ENCODE assay signal across 1 cellular context in the genomic region with DNA sequence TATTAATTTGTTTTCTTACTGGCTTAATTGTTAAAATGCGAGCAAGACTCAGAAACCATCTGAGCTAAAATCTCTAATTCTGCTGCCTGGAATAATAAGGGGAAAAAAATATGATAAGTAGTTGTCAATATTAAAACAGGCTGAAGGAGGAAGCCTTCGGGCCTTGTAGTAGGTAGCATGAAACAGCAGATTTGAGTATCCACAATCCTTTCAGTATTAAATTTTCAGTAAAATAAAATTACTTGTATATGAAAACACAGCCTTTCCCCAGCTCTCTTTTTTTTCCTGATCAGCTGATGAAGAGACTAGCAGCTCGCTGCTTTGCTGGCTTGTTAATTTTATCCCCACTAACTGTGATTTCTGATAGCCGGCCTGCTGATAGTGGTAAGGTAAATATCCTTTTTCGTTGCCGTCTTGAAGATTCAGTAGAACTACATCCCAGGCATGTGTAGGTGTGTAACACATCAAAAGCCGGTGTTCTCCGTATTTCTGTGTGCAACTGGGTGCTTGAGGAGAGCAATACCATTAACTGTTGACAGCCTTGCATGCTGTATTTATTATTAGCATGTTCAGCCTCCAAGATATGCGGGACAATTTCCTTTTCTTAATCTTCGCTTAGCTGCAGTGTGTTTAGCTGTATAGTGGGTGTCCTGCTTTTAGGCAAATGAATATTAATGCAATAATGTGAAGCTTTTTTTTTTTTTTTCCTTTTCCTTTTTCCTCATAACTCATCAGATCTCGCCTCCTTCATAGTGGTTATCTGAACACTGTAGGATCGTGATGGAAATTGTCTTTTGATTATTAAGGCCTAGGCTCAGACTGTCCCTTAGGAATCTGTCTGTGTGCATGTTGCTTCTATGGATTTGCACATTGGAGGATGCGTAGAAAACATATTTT.
TF ChIP-seq lines count a peak whose summit lies in the region.

No MANE protein-coding gene starts in this region.

TF ChIP-seq in H1, 55 proteins besides CTCF, POLR2A, EP300 and RAD21 (continued from another document):
- TF ChIP-seq TEAD4 (IDR thresholded peaks at IDR 0.05; ENCODE audit: low read depth, low read length) (no peak), JUND (IDR thresholded peaks at IDR 0.05; ENCODE audit: low read length) (no peak), KDM5A (IDR thresholded peaks at IDR 0.05; ENCODE audit: low read length) (no peak), BCL11A (IDR thresholded peaks at IDR 0.05; ENCODE audit: low read depth in 2 of 2, low read length in 2 of 2) (no peak), RFX5 (IDR thresholded peaks at IDR 0.05; ENCODE audit: borderline replicate concordance, low read depth, low read length) (no peak), HDAC6 (IDR thresholded peaks at IDR 0.05; ENCODE audit: low read depth, low read length) (no peak), TCF12 (IDR thresholded peaks at IDR 0.05; ENCODE audit: low read depth, low read length) (no peak), RNF2 (IDR thresholded peaks at IDR 0.05; ENCODE audit: borderline replicate concordance, low read depth, low read length, missing control alignments, poor library complexity, severe bottlenecking) (no peak), PHF8 (conservative IDR thresholded peaks at IDR 0.05; ENCODE audit: low read depth, low read length) (no peak), SAP30 (IDR thresholded peaks at IDR 0.05; ENCODE audit: insufficient read depth, insufficient replicate concordance, low read length) (no peak), RXRA (IDR thresholded peaks at IDR 0.05; ENCODE audit: insufficient read depth, low read depth, low read length) (no peak), YY1 (IDR thresholded peaks at IDR 0.05; ENCODE audit: low read depth, low read length) (no peak), NANOG (IDR thresholded peaks at IDR 0.05; ENCODE audit: insufficient read depth, low read depth, low read length, poor library complexity, severe bottlenecking) (no peak)
- TF ChIP-seq, protein P1, sequence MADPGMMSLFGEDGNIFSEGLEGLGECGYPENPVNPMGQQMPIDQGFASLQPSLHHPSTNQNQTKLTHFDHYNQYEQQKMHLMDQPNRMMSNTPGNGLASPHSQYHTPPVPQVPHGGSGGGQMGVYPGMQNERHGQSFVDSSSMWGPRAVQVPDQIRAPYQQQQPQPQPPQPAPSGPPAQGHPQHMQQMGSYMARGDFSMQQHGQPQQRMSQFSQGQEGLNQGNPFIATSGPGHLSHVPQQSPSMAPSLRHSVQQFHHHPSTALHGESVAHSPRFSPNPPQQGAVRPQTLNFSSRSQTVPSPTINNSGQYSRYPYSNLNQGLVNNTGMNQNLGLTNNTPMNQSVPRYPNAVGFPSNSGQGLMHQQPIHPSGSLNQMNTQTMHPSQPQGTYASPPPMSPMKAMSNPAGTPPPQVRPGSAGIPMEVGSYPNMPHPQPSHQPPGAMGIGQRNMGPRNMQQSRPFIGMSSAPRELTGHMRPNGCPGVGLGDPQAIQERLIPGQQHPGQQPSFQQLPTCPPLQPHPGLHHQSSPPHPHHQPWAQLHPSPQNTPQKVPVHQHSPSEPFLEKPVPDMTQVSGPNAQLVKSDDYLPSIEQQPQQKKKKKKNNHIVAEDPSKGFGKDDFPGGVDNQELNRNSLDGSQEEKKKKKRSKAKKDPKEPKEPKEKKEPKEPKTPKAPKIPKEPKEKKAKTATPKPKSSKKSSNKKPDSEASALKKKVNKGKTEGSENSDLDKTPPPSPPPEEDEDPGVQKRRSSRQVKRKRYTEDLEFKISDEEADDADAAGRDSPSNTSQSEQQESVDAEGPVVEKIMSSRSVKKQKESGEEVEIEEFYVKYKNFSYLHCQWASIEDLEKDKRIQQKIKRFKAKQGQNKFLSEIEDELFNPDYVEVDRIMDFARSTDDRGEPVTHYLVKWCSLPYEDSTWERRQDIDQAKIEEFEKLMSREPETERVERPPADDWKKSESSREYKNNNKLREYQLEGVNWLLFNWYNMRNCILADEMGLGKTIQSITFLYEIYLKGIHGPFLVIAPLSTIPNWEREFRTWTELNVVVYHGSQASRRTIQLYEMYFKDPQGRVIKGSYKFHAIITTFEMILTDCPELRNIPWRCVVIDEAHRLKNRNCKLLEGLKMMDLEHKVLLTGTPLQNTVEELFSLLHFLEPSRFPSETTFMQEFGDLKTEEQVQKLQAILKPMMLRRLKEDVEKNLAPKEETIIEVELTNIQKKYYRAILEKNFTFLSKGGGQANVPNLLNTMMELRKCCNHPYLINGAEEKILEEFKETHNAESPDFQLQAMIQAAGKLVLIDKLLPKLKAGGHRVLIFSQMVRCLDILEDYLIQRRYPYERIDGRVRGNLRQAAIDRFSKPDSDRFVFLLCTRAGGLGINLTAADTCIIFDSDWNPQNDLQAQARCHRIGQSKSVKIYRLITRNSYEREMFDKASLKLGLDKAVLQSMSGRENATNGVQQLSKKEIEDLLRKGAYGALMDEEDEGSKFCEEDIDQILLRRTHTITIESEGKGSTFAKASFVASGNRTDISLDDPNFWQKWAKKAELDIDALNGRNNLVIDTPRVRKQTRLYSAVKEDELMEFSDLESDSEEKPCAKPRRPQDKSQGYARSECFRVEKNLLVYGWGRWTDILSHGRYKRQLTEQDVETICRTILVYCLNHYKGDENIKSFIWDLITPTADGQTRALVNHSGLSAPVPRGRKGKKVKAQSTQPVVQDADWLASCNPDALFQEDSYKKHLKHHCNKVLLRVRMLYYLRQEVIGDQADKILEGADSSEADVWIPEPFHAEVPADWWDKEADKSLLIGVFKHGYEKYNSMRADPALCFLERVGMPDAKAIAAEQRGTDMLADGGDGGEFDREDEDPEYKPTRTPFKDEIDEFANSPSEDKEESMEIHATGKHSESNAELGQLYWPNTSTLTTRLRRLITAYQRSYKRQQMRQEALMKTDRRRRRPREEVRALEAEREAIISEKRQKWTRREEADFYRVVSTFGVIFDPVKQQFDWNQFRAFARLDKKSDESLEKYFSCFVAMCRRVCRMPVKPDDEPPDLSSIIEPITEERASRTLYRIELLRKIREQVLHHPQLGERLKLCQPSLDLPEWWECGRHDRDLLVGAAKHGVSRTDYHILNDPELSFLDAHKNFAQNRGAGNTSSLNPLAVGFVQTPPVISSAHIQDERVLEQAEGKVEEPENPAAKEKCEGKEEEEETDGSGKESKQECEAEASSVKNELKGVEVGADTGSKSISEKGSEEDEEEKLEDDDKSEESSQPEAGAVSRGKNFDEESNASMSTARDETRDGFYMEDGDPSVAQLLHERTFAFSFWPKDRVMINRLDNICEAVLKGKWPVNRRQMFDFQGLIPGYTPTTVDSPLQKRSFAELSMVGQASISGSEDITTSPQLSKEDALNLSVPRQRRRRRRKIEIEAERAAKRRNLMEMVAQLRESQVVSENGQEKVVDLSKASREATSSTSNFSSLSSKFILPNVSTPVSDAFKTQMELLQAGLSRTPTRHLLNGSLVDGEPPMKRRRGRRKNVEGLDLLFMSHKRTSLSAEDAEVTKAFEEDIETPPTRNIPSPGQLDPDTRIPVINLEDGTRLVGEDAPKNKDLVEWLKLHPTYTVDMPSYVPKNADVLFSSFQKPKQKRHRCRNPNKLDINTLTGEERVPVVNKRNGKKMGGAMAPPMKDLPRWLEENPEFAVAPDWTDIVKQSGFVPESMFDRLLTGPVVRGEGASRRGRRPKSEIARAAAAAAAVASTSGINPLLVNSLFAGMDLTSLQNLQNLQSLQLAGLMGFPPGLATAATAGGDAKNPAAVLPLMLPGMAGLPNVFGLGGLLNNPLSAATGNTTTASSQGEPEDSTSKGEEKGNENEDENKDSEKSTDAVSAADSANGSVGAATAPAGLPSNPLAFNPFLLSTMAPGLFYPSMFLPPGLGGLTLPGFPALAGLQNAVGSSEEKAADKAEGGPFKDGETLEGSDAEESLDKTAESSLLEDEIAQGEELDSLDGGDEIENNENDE (IDR thresholded peaks at IDR 0.05; ENCODE audit: insufficient replicate concordance, low read length) = no peak
- TF ChIP-seq, protein P2, sequence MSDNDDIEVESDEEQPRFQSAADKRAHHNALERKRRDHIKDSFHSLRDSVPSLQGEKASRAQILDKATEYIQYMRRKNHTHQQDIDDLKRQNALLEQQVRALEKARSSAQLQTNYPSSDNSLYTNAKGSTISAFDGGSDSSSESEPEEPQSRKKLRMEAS (IDR thresholded peaks at IDR 0.05) = no peak
